Comparison of ENCODE assay signal across 14 cellular contexts in the genomic region with DNA sequence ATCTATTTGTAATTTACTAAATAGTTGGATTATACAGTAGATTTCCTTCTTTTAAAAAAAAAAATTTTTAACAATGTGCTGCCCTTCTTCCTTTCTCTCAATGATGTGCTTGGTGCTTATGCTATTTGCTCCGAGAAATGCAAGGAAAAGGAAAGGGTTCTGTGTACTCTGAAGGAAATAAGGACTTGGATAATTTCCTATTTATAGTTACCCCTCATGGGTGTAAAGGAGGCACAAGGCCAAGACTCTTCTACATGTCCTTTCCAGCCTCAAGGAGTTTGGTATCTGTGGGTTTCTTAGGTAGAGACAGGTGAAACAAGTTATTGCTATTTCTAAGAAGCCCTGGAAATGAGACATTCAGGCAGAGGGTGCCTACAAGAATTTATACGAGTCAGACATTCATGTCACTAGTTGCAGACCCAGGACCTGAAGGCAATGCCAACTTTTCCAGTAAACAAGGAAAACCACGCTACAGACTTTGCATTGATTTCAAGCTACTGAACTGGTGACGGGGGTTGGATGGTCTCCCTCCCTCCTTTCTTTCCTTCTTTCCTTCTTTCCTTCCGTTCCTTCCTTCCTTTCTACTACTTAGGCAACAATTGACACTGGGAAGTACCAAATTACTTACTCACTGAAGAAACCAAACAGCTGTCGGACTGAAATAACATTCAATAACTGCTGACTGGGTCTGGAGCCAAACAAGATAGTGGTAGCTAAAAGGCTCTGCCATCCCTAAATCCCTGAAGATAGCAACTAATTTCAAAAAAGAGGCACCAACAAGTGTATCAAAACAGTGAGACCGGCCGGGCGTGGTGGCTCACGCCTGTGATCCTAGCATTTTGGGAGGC. TPM values are rescaled to one million over a fixed set of nuclear protein-coding genes. Genes with fewer than 3 reads are reported as not detected.
DNase-seq lines count a peak whose midpoint lies in the region; ATAC-seq lines count a peak whose summit lies in the region.
"Had no signal": no experiment of that assay in that cellular context is flagged by ENCODE, and none has a peak within 500 bp of the region (broad histone marks: within the 10 kb centered on the region; RNA-seq: fewer than 3 reads in every experiment).

No MANE protein-coding gene starts in this region.

- no peaks in the 10 kb centered on the region for H3K36me3 Mint-ChIP-seq in activated naive CD4-positive, alpha-beta T cell treated with anti-CD3 and anti-CD28 coated beads, Interleukin-2, amount 50 U/mL, for 72 hours
- H3K36me3 Mint-ChIP-seq in dendritic cell treated with granulocyte-macrophage colony-stimulating factor and Interleukin-4, amounts not matched to agents 40 ng/mL and 50 ng/mL, for 4 days (ENCODE audit: low read depth): peaks cover 38% of the 10 kb centered on the region

- H3K4me1 Mint-ChIP-seq in dendritic cell treated with granulocyte-macrophage colony-stimulating factor and Interleukin-4, amounts not matched to agents 40 ng/mL and 50 ng/mL, for 4 days (ENCODE audit: low read depth): peaks cover 7% of the 10 kb centered on the region

- H3K4me3 ChIP-seq in MG63: no peak overlapping the region

- H3K27ac Mint-ChIP-seq in activated naive CD4-positive, alpha-beta T cell treated with anti-CD3 and anti-CD28 coated beads, Interleukin-2, amount 50 U/mL, for 72 hours: peak overlapping the region; percentile 37 to 53
- peak overlapping the region; percentile 15 for H3K27ac Mint-ChIP-seq in dendritic cell treated with granulocyte-macrophage colony-stimulating factor and Interleukin-4, amounts not matched to agents 40 ng/mL and 50 ng/mL, for 4 days

- H3K27me3 ChIP-seq in MG63: no peaks in the 10 kb centered on the region

- no peak for DNase-seq in activated naive CD4-positive, alpha-beta T cell treated with anti-CD3 and anti-CD28 coated beads, Interleukin-2, amount 50 U/mL, for 72 hours (ENCODE audit: low spot score in 2 of 2)
- DNase-seq in activated naive CD4-positive, alpha-beta T cell (lab: John Stamatoyannopoulos, UW): no peak
- peak; percentile 27 to 38 for DNase-seq in lung microvascular endothelial cell (ENCODE audit: low read depth in 2 of 2)
- DNase-seq in MG63: no peak
- no peak for DNase-seq in NCI-H2227 (lab: John Stamatoyannopoulos, UW; ENCODE audit: unreplicated experiment)
- DNase-seq: activated CD4-positive, alpha-beta T cell treated with anti-CD3 and anti-CD28 coated beads, Interleukin-2, amount 50 U/mL, for 1 hour; erythroblast; GF-D8; NCI-H1417 had no signal

- H3K9me3 ChIP-seq in MG63: no peaks in the 10 kb centered on the region

- no peaks in the 10 kb centered on the region for H3K27me3 Mint-ChIP-seq in dendritic cell treated with granulocyte-macrophage colony-stimulating factor and Interleukin-4, amounts not matched to agents 40 ng/mL and 50 ng/mL, for 4 days

- intact Hi-C loops in dendritic cell treated with granulocyte-macrophage colony-stimulating factor and Interleukin-4, amounts not matched to agents 40 ng/mL and 50 ng/mL, for 4 days (cut with micrococcal nuclease): loop anchor here (10.0 kb wide), 2 partner anchors 47 to 177 kb away; a partner anchor contains a TSS

- H3K36me3 ChIP-seq in MG63: peaks cover 7% of the 10 kb centered on the region; the same call in 1 of the 2 replicates

- ATAC-seq in activated naive CD4-positive, alpha-beta T cell treated with anti-CD3 and anti-CD28 coated beads, Interleukin-2, amount 50 U/mL, for 72 hours: peak in 1 of 2 donors; percentile 18
- ATAC-seq in GM18907 (IDR thresholded peaks at IDR 0.05; ENCODE audit: unreplicated experiment) (no peak), GM21526 (IDR thresholded peaks at IDR 0.05; ENCODE audit: low FRiP score, unreplicated experiment) (no peak)

- H3K9me3 Mint-ChIP-seq in activated naive CD4-positive, alpha-beta T cell treated with anti-CD3 and anti-CD28 coated beads, Interleukin-2, amount 50 U/mL, for 72 hours: no peaks in the 10 kb centered on the region
- no peaks in the 10 kb centered on the region for H3K9me3 Mint-ChIP-seq in dendritic cell treated with granulocyte-macrophage colony-stimulating factor and Interleukin-4, amounts not matched to agents 40 ng/mL and 50 ng/mL, for 4 days

- H3K4me3 Mint-ChIP-seq in dendritic cell treated with granulocyte-macrophage colony-stimulating factor and Interleukin-4, amounts not matched to agents 40 ng/mL and 50 ng/mL, for 4 days: no peak overlapping the region

RNA-seq across cellular contexts. Expression of a gene that starts 33.8 kb away (rescaled TPM):
- total RNA-seq in activated naive CD4-positive, alpha-beta T cell treated with anti-CD3 and anti-CD28 coated beads, Interleukin-2, amount 50 U/mL, for 72 hours: 10 to 100 TPM; 10.5 to 25.3 TPM
- 11.3 and 22.8 TPM in 2 replicates for total RNA-seq in lung microvascular endothelial cell
- 6.0 and 8.9 TPM in 2 replicates for total RNA-seq in MG63 (2014; rRNA removed; shearing (Covaris generic); ENCODE audit: low replicate concordance)

RNA-seq across cellular contexts. Expression of a gene that starts 42.8 kb away (rescaled TPM):
- not detected for total RNA-seq in activated naive CD4-positive, alpha-beta T cell treated with anti-CD3 and anti-CD28 coated beads, Interleukin-2, amount 50 U/mL, for 72 hours
- not detected in 2 replicates for total RNA-seq in lung microvascular endothelial cell
- not detected in 2 replicates for total RNA-seq in MG63 (2014; rRNA removed; shearing (Covaris generic); ENCODE audit: low replicate concordance)
- total RNA-seq: astrocyte, subcutaneous adipose tissue had no signal

RNA-seq across cellular contexts. Expression of a gene that starts 47.1 kb away (rescaled TPM):
- under 1 TPM; 0.23 to 0.54 TPM for total RNA-seq in activated naive CD4-positive, alpha-beta T cell treated with anti-CD3 and anti-CD28 coated beads, Interleukin-2, amount 50 U/mL, for 72 hours
- under 0.01 TPM in 2 replicates for total RNA-seq in lung microvascular endothelial cell
- total RNA-seq in MG63 (2014; rRNA removed; shearing (Covaris generic); ENCODE audit: low replicate concordance): 0.46 TPM in 1 of 2 replicates, not detected in the other
- total RNA-seq: astrocyte had no signal

RNA-seq across cellular contexts. Expression of a gene that starts 48.1 kb away (rescaled TPM):
- total RNA-seq in activated naive CD4-positive, alpha-beta T cell treated with anti-CD3 and anti-CD28 coated beads, Interleukin-2, amount 50 U/mL, for 72 hours: 100 to 1,000 TPM; 117 to 207 TPM
- total RNA-seq in lung microvascular endothelial cell: 22.2 and 29.8 TPM in 2 replicates
- 13.7 and 24.3 TPM in 2 replicates for total RNA-seq in MG63 (2014; rRNA removed; shearing (Covaris generic); ENCODE audit: low replicate concordance)

Comparison
In these comparisons a context has a peak if more than half of its experiments do, and no peak if none do; other contexts are left out.
1. DNase-seq: peak in lung microvascular endothelial cell (2 of 2); none in activated naive CD4-positive, alpha-beta T cell treated with anti-CD3 and anti-CD28 coated beads, Interleukin-2, amount 50 U/mL, for 72 hours (0 of 2), activated naive CD4-positive, alpha-beta T cell (0 of 4), MG63 (single experiment) and NCI-H2227 (single experiment).